ENCODE assay signal across 17 cellular contexts in genomic region chr3:32147935-32148334, GRCh38. TPM values are rescaled to one million over a fixed set of nuclear protein-coding genes. Genes with fewer than 3 reads are reported as not detected.
DNase-seq lines count a peak whose midpoint lies in the region; ATAC-seq and TF ChIP-seq lines count a peak whose summit lies in the region.
"Had no signal": no experiment of that assay in that cellular context is flagged by ENCODE, and none has a peak within 500 bp of the region (broad histone marks: within the 10 kb centered on the region; RNA-seq: fewer than 3 reads in every experiment).

No MANE protein-coding gene starts in this region.

- H3K4me3 Mint-ChIP-seq in endodermal cell, result no peak overlapping the region
- H3K4me3 Mint-ChIP-seq: dendritic cell treated with granulocyte-macrophage colony-stimulating factor and Interleukin-4, amounts not matched to agents 40 ng/mL and 50 ng/mL, for 4 days; memory B cell had no signal

- no peaks in the 10 kb centered on the region for H3K27me3 Mint-ChIP-seq in endodermal cell (ENCODE audit: insufficient read depth)
- H3K27me3 Mint-ChIP-seq: dendritic cell treated with granulocyte-macrophage colony-stimulating factor and Interleukin-4, amounts not matched to agents 40 ng/mL and 50 ng/mL, for 4 days; memory B cell had no signal

- peaks cover 11% of the 10 kb centered on the region for H3K4me1 Mint-ChIP-seq in endodermal cell

- H3K36me3 ChIP-seq in endodermal cell (ENCODE audit: control insufficient read depth, insufficient read depth, low read length), result no peaks in the 10 kb centered on the region

- H3K9ac ChIP-seq in endodermal cell (ENCODE audit: extremely low read depth, low read length, poor library complexity, severe bottlenecking), result no peak overlapping the region
- H3K9ac ChIP-seq: KMS-11, parathyroid adenoma had no signal

- H3K27ac Mint-ChIP-seq in endodermal cell, result peak overlapping the region; percentile 8
- H3K27ac Mint-ChIP-seq: dendritic cell treated with granulocyte-macrophage colony-stimulating factor and Interleukin-4, amounts not matched to agents 40 ng/mL and 50 ng/mL, for 4 days; memory B cell had no signal

- ATAC-seq in HG02759 (IDR thresholded peaks at IDR 0.05; ENCODE audit: unreplicated experiment), result no peak

- DNase-seq in NCI-H1417 (lab: John Stamatoyannopoulos, UW) (peak in 2 of 3 experiments; percentile 13 to 60), NCI-H1417 treated with DMSO at 0.1 percent for 48 hours (lab: John Stamatoyannopoulos, UW) (no peak), NCI-H748 treated with DMSO at 0.1 percent for 48 hours (lab: John Stamatoyannopoulos, UW) (peak; percentile 31), endodermal cell (peak; percentile 51), renal cortical epithelial cell (ENCODE audit: low read depth) (peak; percentile 10), kidney glomerular epithelial cell (lab: John Stamatoyannopoulos, UW) (no peak), NCI-H446 treated with DMSO at 0.1 percent for 48 hours (lab: John Stamatoyannopoulos, UW) (no peak)
- DNase-seq: amniotic stem cell, Calu3, NCI-H2081 treated with DMSO at 0.1 percent for 48 hours, T-helper 1 cell, testis had no signal

- no peak for TF ChIP-seq CTCF in endodermal cell (conservative IDR thresholded peaks at IDR 0.05)

- no peaks in the 10 kb centered on the region for H3K9me3 ChIP-seq in endodermal cell (ENCODE audit: control insufficient read depth, low read length)
- H3K9me3 ChIP-seq: testis had no signal

- no peaks in the 10 kb centered on the region for H3K27me3 ChIP-seq in endodermal cell (ENCODE audit: control insufficient read depth, insufficient read depth, low read length, poor library complexity, severe bottlenecking)
- H3K27me3 ChIP-seq: testis had no signal

- no peak overlapping the region for H3K4me3 ChIP-seq in endodermal cell (ENCODE audit: low read length)
- H3K4me3 ChIP-seq: testis had no signal

- no peaks in the 10 kb centered on the region for H3K36me3 Mint-ChIP-seq in endodermal cell (ENCODE audit: low read depth)

- H3K27ac ChIP-seq in endodermal cell (ENCODE audit: low read depth, low read length), result no peak overlapping the region
- H3K27ac ChIP-seq: KMS-11, parathyroid adenoma, testis had no signal

- WGBS in endodermal cell (ENCODE audit: insufficient coverage in 1 of 2, insufficient read length in 1 of 2), 2 experiments, result 58 to 100% methylated on average over 1 to 2 of the region's 3 CpGs

- no peaks in the 10 kb centered on the region for H3K4me1 ChIP-seq in endodermal cell (ENCODE audit: control insufficient read depth, insufficient read depth, low read length)
- H3K4me1 ChIP-seq: parathyroid adenoma, testis had no signal

- no peaks in the 10 kb centered on the region for H3K9me3 Mint-ChIP-seq in endodermal cell
- H3K9me3 Mint-ChIP-seq: dendritic cell treated with granulocyte-macrophage colony-stimulating factor and Interleukin-4, amounts not matched to agents 40 ng/mL and 50 ng/mL, for 4 days; memory B cell had no signal

RNA-seq across cellular contexts. Expression of gene GPD1L, which starts 41.5 kb away (rescaled TPM):
- total RNA-seq in endodermal cell, result 1 to 10 TPM; 1.5 to 3.5 TPM
- 4.3 TPM for polyA plus RNA-seq in endodermal cell (2013, experiment 1 of 2)
- polyA plus RNA-seq in endodermal cell (2013, experiment 2 of 2), result 3.4 TPM
- total RNA-seq in renal cortical epithelial cell, result 14.2 and 17.2 TPM in 2 replicates

Comparison
In these comparisons a context has a peak if more than half of its experiments do, and no peak if none do; other contexts are left out.
1. DNase-seq: peak in NCI-H1417 (2 of 3), NCI-H748 treated with DMSO at 0.1 percent for 48 hours (single experiment), endodermal cell (single experiment) and renal cortical epithelial cell (single experiment); none in NCI-H1417 treated with DMSO at 0.1 percent for 48 hours (single experiment), kidney glomerular epithelial cell (single experiment) and NCI-H446 treated with DMSO at 0.1 percent for 48 hours (single experiment).